8 cellular contexts compared by ENCODE assay signal in the genomic region with DNA sequence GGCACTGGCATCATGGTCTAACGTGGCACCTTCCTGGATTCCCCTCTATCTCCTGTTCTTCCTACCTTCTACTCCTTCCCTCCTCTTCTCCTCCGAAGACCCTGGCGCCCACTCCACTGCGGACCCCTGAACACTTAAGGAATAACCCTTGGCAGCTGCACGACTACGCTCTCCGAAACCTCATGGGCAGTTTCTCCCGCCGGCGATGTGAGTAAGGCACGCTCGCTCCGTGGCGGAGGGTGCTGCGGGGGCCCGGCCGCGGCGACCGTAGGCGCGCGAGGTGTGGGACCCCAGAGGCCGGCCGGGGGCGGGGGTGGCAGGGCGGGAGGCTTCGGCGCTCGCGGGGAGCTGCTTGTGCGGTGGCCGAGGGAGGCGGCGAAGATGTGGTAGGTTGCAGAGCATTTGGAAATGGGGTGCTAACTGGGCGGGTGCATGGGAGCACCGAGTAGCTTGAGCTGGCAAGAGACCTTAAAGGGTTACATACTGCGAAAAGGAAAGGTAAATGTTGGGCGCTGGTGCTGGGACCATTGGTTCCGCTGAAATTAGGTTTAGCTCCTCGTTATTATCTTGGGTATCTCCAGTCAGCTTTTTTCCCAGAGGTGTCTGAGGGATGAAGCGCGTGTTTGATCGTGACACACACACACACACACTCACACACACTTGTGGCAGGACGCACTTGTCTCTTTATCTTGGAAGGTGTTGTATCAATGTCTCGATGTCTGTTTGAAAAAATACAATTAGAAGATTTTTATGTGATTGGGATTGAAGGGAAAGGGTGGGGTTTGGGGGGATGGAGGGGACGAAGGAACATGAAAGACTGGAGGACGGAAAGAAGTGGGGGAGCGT. TPM values are rescaled to one million over a fixed set of nuclear protein-coding genes. Genes with fewer than 3 reads are reported as not detected.
A peak's percentile ranks its signal among the peaks of the same experiment; 100 is the strongest.
DNase-seq lines count a peak whose midpoint lies in the region; ATAC-seq and TF ChIP-seq lines count a peak whose summit lies in the region.

No MANE protein-coding gene starts in this region.

- no peaks in the 10 kb centered on the region for H3K36me3 ChIP-seq in brain microvascular endothelial cell (replicated peaks)
- H3K36me3 ChIP-seq in right lobe of liver = no peaks in the 10 kb centered on the region
- no peaks in the 10 kb centered on the region for H3K36me3 ChIP-seq in tibial nerve
- no peaks in the 10 kb centered on the region for H3K36me3 ChIP-seq in Karpas-422 (ENCODE audit: insufficient read depth, low read length)

- H3K27ac ChIP-seq in brain microvascular endothelial cell (no peak overlapping the region), right lobe of liver (no peak overlapping the region), tibial nerve (peak overlapping the region in 3 of 4 donors; percentile 49 to 84 (median 69)), Karpas-422 (ENCODE audit: low read length) (no peak overlapping the region)

- H3K36me3 Mint-ChIP-seq in T-helper 2 cell treated with Interferon-gamma antibody and Interleukin-4, amounts not matched to agents 5 μg/mL and 100 μg/mL, for 36 hours (ENCODE audit: low read depth) = no peaks in the 10 kb centered on the region

- H3K4me3 ChIP-seq in brain microvascular endothelial cell (ENCODE audit: low read depth, low read length) (peak overlapping the region; percentile 51), right lobe of liver (peak overlapping the region; percentile 24 to 49 (median 33)), tibial nerve (peak overlapping the region; percentile 42 to 64 (median 48)), Karpas-422 (ENCODE audit: low read length) (no peak overlapping the region)

- peaks cover 48% of the 10 kb centered on the region for H3K27me3 Mint-ChIP-seq in T-helper 2 cell treated with Interferon-gamma antibody and Interleukin-4, amounts not matched to agents 5 μg/mL and 100 μg/mL, for 36 hours (ENCODE audit: low read depth)

- TF ChIP-seq POLR2A in right lobe of liver (IDR thresholded peaks at IDR 0.05) (no peak), tibial nerve (IDR thresholded peaks at IDR 0.05) (no peak)

- H3K27me3 ChIP-seq in brain microvascular endothelial cell (replicated peaks) (peaks cover 13% of the 10 kb centered on the region), right lobe of liver (peaks cover 0 to 8% of the 10 kb centered on the region in 2 donors), tibial nerve (peaks cover 0 to 22% of the 10 kb centered on the region in 2 donors), Karpas-422 (ENCODE audit: low read length) (no peaks in the 10 kb centered on the region)

- H3K4me1 ChIP-seq in right lobe of liver (peaks cover 0 to 10% (median 0%) of the 10 kb centered on the region in 4 donors), tibial nerve (peaks cover 0 to 31% (median 7%) of the 10 kb centered on the region in 4 donors), Karpas-422 (ENCODE audit: low read length) (no peaks in the 10 kb centered on the region)

- H3K27ac Mint-ChIP-seq in T-helper 2 cell treated with Interferon-gamma antibody and Interleukin-4, amounts not matched to agents 5 μg/mL and 100 μg/mL, for 36 hours = no peak overlapping the region

- H3K9me3 Mint-ChIP-seq in T-helper 2 cell treated with Interferon-gamma antibody and Interleukin-4, amounts not matched to agents 5 μg/mL and 100 μg/mL, for 36 hours = no peaks in the 10 kb centered on the region

- ATAC-seq in right lobe of liver = no peak
- no peak for ATAC-seq in HG03135 (IDR thresholded peaks at IDR 0.05; ENCODE audit: unreplicated experiment)

- no peak for TF ChIP-seq EP300 in tibial nerve (IDR thresholded peaks at IDR 0.05)

- intact Hi-C loops in right lobe of liver (cut with DNase I) = no loop called here

- H3K4me2 ChIP-seq in Karpas-422 (ENCODE audit: low read depth, low read length, poor library complexity, severe bottlenecking) = no peak overlapping the region

- no peaks in the 10 kb centered on the region for H3K9me2 ChIP-seq in Karpas-422 (replicated peaks; ENCODE audit: insufficient read depth, low read length)

- no peaks in the 10 kb centered on the region for H4K20me1 ChIP-seq in Karpas-422 (ENCODE audit: insufficient read depth, low read depth, low read length)

- in situ Hi-C loops in brain microvascular endothelial cell (cut with HindIII; ENCODE audit: low pct_ligation_motif_present, low sequenced_read_pairs) = no loop called here

- H3K4me1 Mint-ChIP-seq in T-helper 2 cell treated with Interferon-gamma antibody and Interleukin-4, amounts not matched to agents 5 μg/mL and 100 μg/mL, for 36 hours (ENCODE audit: low read depth) = peaks cover 8% of the 10 kb centered on the region

- no peaks in the 10 kb centered on the region for H3K79me2 ChIP-seq in Karpas-422 (ENCODE audit: low read length)

- TF ChIP-seq CTCF in brain microvascular endothelial cell (IDR thresholded peaks at IDR 0.05; ENCODE audit: low read depth, low read length, missing control alignments) (no peak), right lobe of liver (IDR thresholded peaks at IDR 0.05) (no peak), tibial nerve (IDR thresholded peaks at IDR 0.05) (no peak)

- H3K4me3 Mint-ChIP-seq in T-helper 2 cell treated with Interferon-gamma antibody and Interleukin-4, amounts not matched to agents 5 μg/mL and 100 μg/mL, for 36 hours = peak overlapping the region; percentile 68

- DNase-seq in T-helper 2 cell treated with Interferon-gamma antibody and Interleukin-4, amounts not matched to agents 5 μg/mL and 100 μg/mL, for 36 hours (ENCODE audit: low spot score) = no peak
- DNase-seq in T-helper 2 cell (no peak), brain microvascular endothelial cell (no peak), right lobe of liver (no peak), tibial nerve (ENCODE audit: low spot score in 2 of 2) (no peak), T-helper 9 cell (no peak), Karpas-422 (no peak)

- under 1% methylated on average over 38 of the region's 49 CpGs for whole genome bisulfite sequencing in right lobe of liver (ENCODE audit: insufficient coverage, low coverage, low lambda C conversion rate, missing lambda C conversion rate)
- 0 to 2% methylated on average over 38 to 49 of the region's 49 CpGs for WGBS in tibial nerve, 2 donors

- H2AFZ ChIP-seq in Karpas-422 (ENCODE audit: low read length) = no peak overlapping the region

- no peaks in the 10 kb centered on the region for H3K9me3 ChIP-seq in right lobe of liver
- no peaks in the 10 kb centered on the region for H3K9me3 ChIP-seq in tibial nerve
- H3K9me3 ChIP-seq in Karpas-422 (ENCODE audit: low read length) = no peaks in the 10 kb centered on the region

- no peak overlapping the region for H3K9ac ChIP-seq in Karpas-422 (ENCODE audit: low read length)

RNA-seq across cellular contexts. Expression of gene LRRC7, which starts 0.9 kb away (rescaled TPM):
- total RNA-seq in right lobe of liver = under 1 TPM; 0.06 to 0.66 (median 0.22) TPM
- 10 to 100 TPM; 11.1 to 21.3 (median 14.1) TPM for total RNA-seq in tibial nerve
- total RNA-seq in Karpas-422 (2014; rRNA removed; shearing (Covaris generic); ENCODE audit: low replicate concordance) = not detected in 2 replicates

Comparison
In these comparisons a context has a peak if more than half of its experiments do, and no peak if none do; other contexts are left out.
1. H3K27ac ChIP-seq: peak in tibial nerve (3 of 4); none in brain microvascular endothelial cell (single experiment), right lobe of liver (0 of 3) and Karpas-422 (single experiment).
2. RNA of gene LRRC7, which starts 0.9 kb away (total RNA-seq): 11.1 to 21.3 TPM in tibial nerve; 0.06 to 0.66 TPM in right lobe of liver and not detected in Karpas-422; every median in the first group is over 4 times any median in the second.